ENCODE assay signal across 19 cellular contexts in genomic region chr17:4059656-4060055, GRCh38.
"Had no signal": no experiment of that assay in that cellular context is flagged by ENCODE, and none has a peak within 500 bp of the region (broad histone marks: within the 10 kb centered on the region; RNA-seq: fewer than 3 reads in every experiment).

No MANE protein-coding gene starts in this region.

- H3K9me3 ChIP-seq: left lung, SK-N-SH, suprapubic skin had no signal

- H3K4me2 ChIP-seq: SK-N-SH had no signal

- H3K4me3 ChIP-seq: cardiac muscle cell, dorsolateral prefrontal cortex, left lung, suprapubic skin had no signal

- H3K9ac ChIP-seq: SK-N-SH had no signal

- H3K27ac Mint-ChIP-seq: endodermal cell had no signal

- H3K27ac ChIP-seq: cardiac muscle cell, dorsolateral prefrontal cortex, left lung, suprapubic skin had no signal

- H3K4me3 Mint-ChIP-seq: endodermal cell, T-cell had no signal

- H3K4me1 Mint-ChIP-seq: endodermal cell, naive B cell, T-cell had no signal

- ATAC-seq: left lung, T-cell had no signal

- DNase-seq: activated CD4-positive, alpha-beta T cell treated with anti-CD3 and anti-CD28 coated beads, Interleukin-2, amount 50 U/mL, for 48 hours; activated CD4-positive, CD25-positive, alpha-beta regulatory T cell treated with anti-CD3 and anti-CD28 coated beads, Interleukin-2, amount 50 U/mL, for 72 hours; activated CD8-positive, alpha-beta memory T cell treated with anti-CD3 and anti-CD28 coated beads, Interleukin-2, amount 50 U/mL, for 4 hours; dorsolateral prefrontal cortex; endodermal cell; erythroblast; left lung; mammary epithelial cell; naive B cell; posterior cingulate gyrus; retina; SK-N-SH; stimulated activated CD4-positive, alpha-beta T cell treated with anti-CD3 and anti-CD28 coated beads, Interleukin-2, amount 100 ng/mL, for 48 hours; stimulated activated naive CD4-positive, alpha-beta T cell treated with Interleukin-2 at 50 U/mL for 16 hours; T-cell; T-helper 9 cell; trophoblast cell had no signal

- H3K4me1 ChIP-seq: left lung, suprapubic skin had no signal

- H3K27me3 ChIP-seq: cardiac muscle cell, dorsolateral prefrontal cortex, left lung, suprapubic skin had no signal

- H3K9me3 Mint-ChIP-seq: endodermal cell, naive B cell, T-cell had no signal

- H3K9me2 ChIP-seq: SK-N-SH had no signal

- H3K27me3 Mint-ChIP-seq: naive B cell, T-cell had no signal
